ENCODE assay signal across 8 cellular contexts in genomic region chr19:43620061-43621001, GRCh38. TPM values are rescaled to one million over a fixed set of nuclear protein-coding genes. Genes with fewer than 3 reads are reported as not detected.
DNase-seq lines count a peak whose midpoint lies in the region; ATAC-seq, FAIRE-seq and TF ChIP-seq lines count a peak whose summit lies in the region.

No MANE protein-coding gene starts in this region.

- POLR2A ChIA-PET in naive thymus-derived CD4-positive, alpha-beta T cell (lab: Charles Lee) = interaction anchor here (0.7 to 1.0 kb wide), 5 partner anchors 10 to 1781 kb away, joined by 3 to 4 read pairs (median 3); no protein-coding TSS in a partner anchor

- H3K36me3 ChIP-seq in DND-41 (ENCODE audit: insufficient read depth, low read length) = no peaks in the 10 kb centered on the region; the same call in 1 of the 2 replicates
- H3K36me3 ChIP-seq in SU-DHL-6 (ENCODE audit: low read length) = no peaks in the 10 kb centered on the region
- peaks cover 0 to 8% (median 0%) of the 10 kb centered on the region in 3 experiments for H3K36me3 ChIP-seq in naive thymus-derived CD4-positive, alpha-beta T cell (ENCODE audit: control insufficient read depth in 2 of 3, insufficient read depth in 3 of 3, low read length in 3 of 3)

- peak overlapping the region; percentile 86 for H3K4me2 ChIP-seq in DND-41 (ENCODE audit: insufficient read depth, low read length)
- H3K4me2 ChIP-seq in SU-DHL-6 (ENCODE audit: low read depth, low read length, poor library complexity, severe bottlenecking) = peak overlapping the region; percentile 78

- H3K79me2 ChIP-seq in DND-41 (ENCODE audit: insufficient read depth, low read length) = peaks cover 43% of the 10 kb centered on the region
- H3K79me2 ChIP-seq in SU-DHL-6 (ENCODE audit: insufficient read depth, low read length) = peaks cover 35% of the 10 kb centered on the region

- H3K27ac Mint-ChIP-seq in chondrocyte (ENCODE audit: unreplicated experiment) = peak overlapping the region; percentile 98
- peak overlapping the region; percentile 93 to 99 (median 97) for H3K27ac Mint-ChIP-seq in naive thymus-derived CD4-positive, alpha-beta T cell

- H3K9me3 ChIP-seq in DND-41 (ENCODE audit: insufficient read depth, low read length, severe bottlenecking) = no peaks in the 10 kb centered on the region
- H3K9me3 ChIP-seq in SU-DHL-6 (ENCODE audit: insufficient read depth, low read length) = no peaks in the 10 kb centered on the region
- H3K9me3 ChIP-seq in naive thymus-derived CD4-positive, alpha-beta T cell (ENCODE audit: control insufficient read depth in 2 of 3, low read length in 3 of 3) = no peaks in the 10 kb centered on the region

- FAIRE-seq in urothelium cell line (lab: Jason Lieb, UNC) = no peak

- CTCF ChIA-PET in naive thymus-derived CD4-positive, alpha-beta T cell (lab: Charles Lee) = no interaction called here

- H2AFZ ChIP-seq in DND-41 (ENCODE audit: low read depth, low read length) (peak overlapping the region; percentile 98), SU-DHL-6 (ENCODE audit: low read depth, low read length, severe bottlenecking) (peak overlapping the region; percentile 11)

- DNase-seq in DND-41 = no peak
- DNase-seq in chondrocyte (ENCODE audit: low spot score) = no peak
- peak in 4 of 9 donors; percentile 64 to 88 (median 84) for DNase-seq in naive thymus-derived CD4-positive, alpha-beta T cell
- DNase-seq in urothelium cell line (ENCODE audit: low spot score) = no peak
- no peak for DNase-seq in activated CD4-positive, CD25-positive, alpha-beta regulatory T cell (lab: John Stamatoyannopoulos, UW)
- DNase-seq in AG20443 (ENCODE audit: low spot score) = no peak

- H3K4me3 ChIP-seq in DND-41 (ENCODE audit: low read depth in 1 of 2, low read length in 2 of 2) (peak overlapping the region; percentile 72 to 94; a peak in 3 of 4 replicates), SU-DHL-6 (ENCODE audit: insufficient read depth, low read length, poor library complexity, severe bottlenecking) (peak overlapping the region; percentile 65)
- peak overlapping the region; percentile 63 for H3K4me3 ChIP-seq in naive thymus-derived CD4-positive, alpha-beta T cell (ENCODE audit: low read length)

- H3K9ac ChIP-seq in DND-41 (ENCODE audit: low read depth, low read length) = peak overlapping the region; percentile 91
- peak overlapping the region; percentile 75 for H3K9ac ChIP-seq in SU-DHL-6 (ENCODE audit: low read length)

- H3K27me3 ChIP-seq in DND-41 (ENCODE audit: insufficient read depth, low read length, poor library complexity) = no peaks in the 10 kb centered on the region
- H3K27me3 ChIP-seq in SU-DHL-6 (ENCODE audit: low read length) = no peaks in the 10 kb centered on the region
- no peaks in the 10 kb centered on the region for H3K27me3 ChIP-seq in naive thymus-derived CD4-positive, alpha-beta T cell (ENCODE audit: control insufficient read depth in 2 of 2, insufficient read depth in 2 of 2, low read length in 2 of 2)

- no peaks in the 10 kb centered on the region for H3K9me2 ChIP-seq in SU-DHL-6 (replicated peaks; ENCODE audit: insufficient read depth, low read length)

- TF ChIP-seq CTCF in DND-41 (IDR thresholded peaks at IDR 0.05; ENCODE audit: borderline replicate concordance, extremely low read depth, low read length, poor library complexity, severe bottlenecking) (no peak), SU-DHL-6 (IDR thresholded peaks at IDR 0.05; ENCODE audit: insufficient read depth, low read length, poor library complexity, severe bottlenecking) (no peak), chondrocyte (IDR thresholded peaks at IDR 0.05) (no peak)

- H3K4me3 Mint-ChIP-seq in chondrocyte (ENCODE audit: unreplicated experiment) = peak overlapping the region; percentile 95
- peak overlapping the region; percentile 95 to 99 (median 98) for H3K4me3 Mint-ChIP-seq in naive thymus-derived CD4-positive, alpha-beta T cell

- H3K27ac ChIP-seq in DND-41 (ENCODE audit: low read length) = peak overlapping the region; percentile 99
- H3K27ac ChIP-seq in SU-DHL-6 (ENCODE audit: low read depth, low read length) = peak overlapping the region; percentile 48
- H3K27ac ChIP-seq in naive thymus-derived CD4-positive, alpha-beta T cell (ENCODE audit: low read depth, low read length) = peak overlapping the region; percentile 83

- peaks cover 15% of the 10 kb centered on the region; the same call in 1 of the 2 replicates for H4K20me1 ChIP-seq in DND-41 (ENCODE audit: insufficient read depth, low read length)
- no peaks in the 10 kb centered on the region for H4K20me1 ChIP-seq in SU-DHL-6 (ENCODE audit: low read depth, low read length)

- no peak for ATAC-seq in DND-41 (ENCODE audit: insufficient read depth, low read depth)
- no peak for ATAC-seq in naive thymus-derived CD4-positive, alpha-beta T cell
- no peak for ATAC-seq in GM19463 (IDR thresholded peaks at IDR 0.05; ENCODE audit: unreplicated experiment)

- peaks cover 25% of the 10 kb centered on the region for H3K4me1 Mint-ChIP-seq in chondrocyte (ENCODE audit: low read depth)
- H3K4me1 Mint-ChIP-seq in naive thymus-derived CD4-positive, alpha-beta T cell = peaks cover 18 to 61% (median 44%) of the 10 kb centered on the region in 7 donors

- H3F3A ChIP-seq in SU-DHL-6 (ENCODE audit: insufficient read depth) = peaks cover 23% of the 10 kb centered on the region

- H3K27me3 Mint-ChIP-seq in chondrocyte (ENCODE audit: low read depth) = no peaks in the 10 kb centered on the region
- H3K27me3 Mint-ChIP-seq in naive thymus-derived CD4-positive, alpha-beta T cell = no peaks in the 10 kb centered on the region

- H3K4me1 ChIP-seq in DND-41 (ENCODE audit: insufficient read depth, low read length) = peaks cover 38% of the 10 kb centered on the region
- peaks cover 13 to 16% of the 10 kb centered on the region in 2 donors for H3K4me1 ChIP-seq in naive thymus-derived CD4-positive, alpha-beta T cell (ENCODE audit: control insufficient read depth in 2 of 2, insufficient read depth in 2 of 2, low read length in 2 of 2)

- H3K9me3 Mint-ChIP-seq in chondrocyte (ENCODE audit: low read depth) = no peaks in the 10 kb centered on the region
- H3K9me3 Mint-ChIP-seq in naive thymus-derived CD4-positive, alpha-beta T cell = no peaks in the 10 kb centered on the region

- intact Hi-C loops in naive thymus-derived CD4-positive, alpha-beta T cell (cut with micrococcal nuclease) = loop anchor here in 1 of 2 donors (1.0 kb wide), 1 partner anchor 48 kb away; no protein-coding TSS in a partner anchor

- H3K36me3 Mint-ChIP-seq in chondrocyte (ENCODE audit: low read depth) = no peaks in the 10 kb centered on the region
- peaks cover 0 to 2% (median 0%) of the 10 kb centered on the region in 5 donors for H3K36me3 Mint-ChIP-seq in naive thymus-derived CD4-positive, alpha-beta T cell

RNA-seq across cellular contexts. Expression of gene ZNF428, which starts 0.9 kb away (rescaled TPM):
- 50.7 to 53.9 TPM (median 52.5 TPM) in 3 replicates for total RNA-seq in chondrocyte
- total RNA-seq in naive thymus-derived CD4-positive, alpha-beta T cell = 10 to 100 TPM; 21.7 to 29.1 (median 25.9) TPM
- polyA plus RNA-seq in naive thymus-derived CD4-positive, alpha-beta T cell = 10 to 100 TPM; 13.1 to 16.1 TPM

RNA-seq across cellular contexts. Expression of gene SRRM5, which starts 8.4 kb away (rescaled TPM):
- total RNA-seq in chondrocyte = 0.12 to 0.27 TPM in 2 of 3 replicates, not detected in the other
- 1 to 10 TPM in 3 of 5 experiments, under 1 TPM in 2; 0.56 to 1.7 (median 1.1) TPM for total RNA-seq in naive thymus-derived CD4-positive, alpha-beta T cell
- polyA plus RNA-seq in naive thymus-derived CD4-positive, alpha-beta T cell = 1 to 10 TPM in 1 of 2 donors, under 1 TPM in 1; 0.97 to 1.3 TPM

RNA-seq across cellular contexts. Expression of gene CADM4, which starts 19.3 kb away (rescaled TPM):
- total RNA-seq in chondrocyte = 5.6 to 7.1 TPM (median 6.1 TPM) in 3 replicates
- under 1 TPM; 0.35 to 0.97 (median 0.51) TPM for total RNA-seq in naive thymus-derived CD4-positive, alpha-beta T cell
- polyA plus RNA-seq in naive thymus-derived CD4-positive, alpha-beta T cell = 1 to 10 TPM in 1 of 2 donors, under 1 TPM in 1; 0.34 to 2.0 TPM

RNA-seq across cellular contexts. Expression of gene ZNF576, which starts 23.9 kb away (rescaled TPM):
- 11.9 to 17.6 TPM (median 12.1 TPM) in 3 replicates for total RNA-seq in chondrocyte
- 10 to 100 TPM in 4 of 5 experiments, 1 to 10 TPM in 1; 9.4 to 20.6 (median 19.5) TPM for total RNA-seq in naive thymus-derived CD4-positive, alpha-beta T cell
- 10 to 100 TPM in 1 of 2 donors, 1 to 10 TPM in 1; 8.6 to 15.7 TPM for polyA plus RNA-seq in naive thymus-derived CD4-positive, alpha-beta T cell

RNA-seq across cellular contexts. Expression of gene IRGQ, which starts 24.4 kb away (rescaled TPM):
- total RNA-seq in chondrocyte = 40.0 to 43.1 TPM (median 41.7 TPM) in 3 replicates
- 10 to 100 TPM; 13.5 to 43.8 (median 18.9) TPM for total RNA-seq in naive thymus-derived CD4-positive, alpha-beta T cell
- 1 to 10 TPM in 1 of 2 donors, under 1 TPM in 1; 0.32 to 1.1 TPM for polyA plus RNA-seq in naive thymus-derived CD4-positive, alpha-beta T cell

Comparison
In these comparisons a context has a peak if more than half of its experiments do, and no peak if none do; other contexts are left out.
1. H3K27ac ChIP-seq: peak in every context shown above with its lines; median percentile 99 in DND-41; 83 in naive thymus-derived CD4-positive, alpha-beta T cell; 48 in SU-DHL-6.